8 cellular contexts compared by ENCODE assay signal in the genomic region with DNA sequence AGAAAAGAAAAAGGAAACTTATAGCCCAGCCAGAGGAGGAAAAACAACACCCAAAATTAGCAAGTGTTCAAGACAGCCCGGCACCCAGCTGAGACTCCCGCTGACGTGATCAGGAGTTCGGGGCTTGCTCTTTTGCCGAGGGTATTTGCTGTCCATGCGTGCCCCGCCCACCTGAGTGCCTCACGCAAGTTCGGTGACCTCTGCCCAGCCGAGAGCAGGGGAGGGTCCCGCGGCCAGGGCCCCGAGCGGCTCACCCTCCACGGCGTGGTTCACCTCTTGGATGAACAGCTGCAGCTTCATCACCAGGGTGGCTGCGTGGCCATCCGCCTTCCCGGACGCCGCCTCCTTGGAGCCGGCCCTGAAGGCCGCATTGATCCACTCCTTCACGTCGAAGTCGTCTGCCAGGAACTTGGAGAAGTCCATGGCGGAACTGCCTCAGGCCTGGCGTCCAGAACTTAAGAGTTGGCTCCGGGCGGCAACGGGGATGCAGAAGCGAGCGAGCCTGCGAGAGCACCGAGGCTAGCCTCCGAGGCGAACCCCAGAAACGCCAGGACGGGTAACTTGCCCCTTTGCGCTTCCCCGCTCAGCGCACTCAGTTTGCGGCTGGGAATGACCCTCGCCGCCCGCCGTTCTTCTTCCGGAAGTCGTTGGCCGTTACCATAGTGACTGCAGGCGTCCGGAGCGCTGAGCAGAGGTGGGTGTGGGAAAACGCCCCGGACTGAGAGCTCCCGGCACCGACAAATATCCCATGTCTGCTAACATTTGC. TPM values are rescaled to one million over a fixed set of nuclear protein-coding genes. Genes with fewer than 3 reads are reported as not detected.
DNase-seq lines count a peak whose midpoint lies in the region; ATAC-seq and TF ChIP-seq lines count a peak whose summit lies in the region.

A gene (minus strand): TSS at position 618 of the 766 bp plus-strand sequence. CDS start 195 bp downstream, at position 423.

- H3K9me3 Mint-ChIP-seq in nephron: no peaks in the 10 kb centered on the region

- peaks cover 12% of the 10 kb centered on the region for H3K36me3 Mint-ChIP-seq in nephron (ENCODE audit: low read depth)

- peak; percentile 76 for ATAC-seq in GM21786 (IDR thresholded peaks at IDR 0.05; ENCODE audit: unreplicated experiment)

- peak within 1 kb of the TSS; percentile 96 to 97 (median 96) for H3K27ac Mint-ChIP-seq in nephron

- no peak for TF ChIP-seq CTCF in fibroblast of the aortic adventitia (IDR thresholded peaks at IDR 0.05; ENCODE audit: insufficient read depth, low read length)
- no peak for TF ChIP-seq CTCF in nephron (IDR thresholded peaks at IDR 0.05; ENCODE audit: unreplicated experiment in 3 of 3)

- H3K4me3 ChIP-seq in fibroblast of the aortic adventitia (ENCODE audit: low read depth, low read length): peak within 1 kb of the TSS; percentile 93

- H3K4me1 Mint-ChIP-seq in nephron: peaks cover 20% of the 10 kb centered on the region

- DNase-seq in DMS79 (lab: John Stamatoyannopoulos, UW): peak; percentile 58
- DNase-seq in LHCN-M2 (ENCODE audit: low read depth): peak; percentile 84
- peak; percentile 82 for DNase-seq in SIG-M5 treated with dmso at 0.1 percent for 504 hours (lab: John Stamatoyannopoulos, UW; ENCODE audit: unreplicated experiment)
- DNase-seq in activated gamma-delta T cell (lab: John Stamatoyannopoulos, UW): peak; percentile 59
- peak; percentile 89 for DNase-seq in fibroblast of the aortic adventitia (ENCODE audit: low read depth)
- DNase-seq in stimulated activated naive CD4-positive, alpha-beta T cell treated with Interleukin-2 at 50 U/mL for 16 hours (lab: John Stamatoyannopoulos, UW): peak; percentile 81

- peak within 1 kb of the TSS; percentile 99 to 100 (median 100) for H3K4me3 Mint-ChIP-seq in nephron

- H3K27me3 Mint-ChIP-seq in nephron (ENCODE audit: low read depth): no peaks in the 10 kb centered on the region

RNA-seq across cellular contexts. Expression of the gene that starts here (rescaled TPM):
- total RNA-seq in LHCN-M2 (2014; rRNA removed): 12.2 and 12.5 TPM in 2 replicates
- polyA plus RNA-seq in LHCN-M2 (2012): 10.0 TPM
- 10.2 and 18.9 TPM in 2 replicates for total RNA-seq in fibroblast of the aortic adventitia (ENCODE audit: low replicate concordance)

Comparison
In these comparisons a context has a peak if more than half of its experiments do, and no peak if none do; other contexts are left out.
1. Peak in every context shown above with its lines: DNase-seq, ATAC-seq and H3K4me3 ChIP-seq.